In the genomic region with DNA sequence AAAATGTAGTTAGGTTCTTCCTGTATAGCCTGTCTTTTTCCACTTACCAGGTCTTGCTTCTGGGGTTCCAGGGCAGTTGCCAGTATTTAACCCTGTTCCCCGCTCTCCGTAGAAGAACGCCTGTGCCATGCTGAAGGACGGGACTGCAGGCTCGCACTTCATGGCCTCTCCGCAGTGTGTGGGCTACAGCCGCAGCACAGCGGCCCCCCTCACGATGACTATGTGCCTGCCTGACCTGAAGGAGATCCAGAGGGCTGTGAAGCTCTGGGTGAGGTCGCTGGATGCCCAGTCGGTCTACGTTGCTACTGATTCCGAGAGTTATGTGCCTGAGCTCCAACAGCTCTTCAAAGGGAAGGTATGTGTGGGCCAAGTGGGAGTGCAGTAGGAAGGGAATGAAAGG, we compare ENCODE assay signal across 1 cellular context.
A peak's percentile ranks its signal among the peaks of the same experiment; 100 is the strongest.
TF ChIP-seq lines count a peak whose summit lies in the region.

No MANE protein-coding gene starts in this region.

TF ChIP-seq in HepG2, 621 proteins besides CTCF, POLR2A, EP300 and RAD21:
- TF ChIP-seq ZNF564 (CRISPR knock-in tag; IDR thresholded peaks at IDR 0.05), result no peak
- TF ChIP-seq NFKBIZ (CRISPR knock-in tag; IDR thresholded peaks at IDR 0.05), result no peak
- no peak for TF ChIP-seq SAP130 (CRISPR knock-in tag; IDR thresholded peaks at IDR 0.05; ENCODE audit: low read depth)
- TF ChIP-seq ZNF572 (CRISPR knock-in tag; IDR thresholded peaks at IDR 0.05), result 0 out of 2 replicates have a peak, but pooled peaks have one; percentile 42
- TF ChIP-seq HNF4A (CRISPR knock-in tag; IDR thresholded peaks at IDR 0.05), result no peak
- peak; percentile 30 for TF ChIP-seq AGO2 (optimal IDR thresholded peaks at IDR 0.05; ENCODE audit: low read depth, low read length)
- peak; percentile 23; the same call in 1 of the 2 replicates for TF ChIP-seq RXRA (CRISPR knock-in tag; IDR thresholded peaks at IDR 0.05)
- no peak for TF ChIP-seq ONECUT2 (CRISPR knock-in tag; IDR thresholded peaks at IDR 0.05)
- no peak for TF ChIP-seq ZNF333 (CRISPR knock-in tag; IDR thresholded peaks at IDR 0.05; ENCODE audit: borderline replicate concordance)
- no peak for TF ChIP-seq ZNF446 (CRISPR knock-in tag; IDR thresholded peaks at IDR 0.05)
- TF ChIP-seq NCOA5 (CRISPR knock-in tag; IDR thresholded peaks at IDR 0.05), result no peak
